Comparison of ENCODE assay signal across 1 cellular context in the genomic region with DNA sequence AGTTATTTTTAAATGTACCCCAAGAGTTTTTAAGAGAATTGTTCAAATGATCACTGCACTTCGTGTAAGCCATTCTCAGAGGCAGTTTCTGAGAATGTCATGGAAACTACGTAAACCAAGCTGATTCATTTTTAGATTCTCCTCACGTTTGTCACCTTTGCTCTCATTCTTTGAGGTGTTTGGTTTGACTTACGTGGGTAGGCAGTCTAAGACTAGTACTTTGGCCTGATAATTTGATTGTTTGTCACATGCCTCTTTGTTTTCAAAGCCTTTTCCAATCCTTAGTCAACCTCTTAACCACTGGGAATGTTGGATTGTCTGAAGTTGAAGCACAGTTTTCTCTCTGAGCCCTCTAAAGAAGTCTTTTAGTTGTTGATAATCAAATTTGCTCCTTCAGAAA.
TF ChIP-seq lines count a peak whose summit lies in the region.

No MANE protein-coding gene starts in this region.

TF ChIP-seq in GM12878, 131 proteins besides CTCF, POLR2A, EP300 and RAD21 (continued from another document):
- no peak for TF ChIP-seq ETV6 (conservative IDR thresholded peaks at IDR 0.05 in 1 of 2, IDR thresholded peaks at IDR 0.05 in 1 of 2; ENCODE audit: borderline replicate concordance in 1 of 2, low read depth in 1 of 2)
- TF ChIP-seq SREBF2 (IDR thresholded peaks at IDR 0.05; ENCODE audit: low read length) = no peak
